In the genomic region with DNA sequence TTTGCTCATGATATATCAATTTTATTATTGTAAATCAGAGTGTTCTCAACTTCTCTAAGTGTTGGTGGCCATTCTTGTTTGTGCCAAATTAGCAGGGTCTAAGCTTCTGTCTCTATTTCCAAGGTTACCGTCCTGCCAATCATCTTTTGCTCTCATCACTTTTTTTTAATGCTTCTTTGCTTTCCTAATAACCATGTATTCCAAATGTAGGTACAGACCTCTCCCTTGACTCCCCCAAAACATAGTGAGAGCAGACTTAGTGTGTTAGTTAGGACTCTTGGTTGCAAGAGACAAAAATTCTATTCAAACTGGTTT, we compare ENCODE assay signal across 1 cellular context.
A peak's percentile ranks its signal among the peaks of the same experiment; 100 is the strongest.
TF ChIP-seq lines count a peak whose summit lies in the region.

No MANE protein-coding gene starts in this region.

TF ChIP-seq in HepG2, 621 proteins besides CTCF, POLR2A, EP300 and RAD21:
- TF ChIP-seq ZFP36 (IDR thresholded peaks at IDR 0.05; ENCODE audit: borderline replicate concordance, low read depth, low read length, partially characterized antibody) (no peak), ZFP36L2 (CRISPR knock-in tag; IDR thresholded peaks at IDR 0.05) (no peak), HMG20A (CRISPR knock-in tag; IDR thresholded peaks at IDR 0.05; ENCODE audit: borderline replicate concordance) (0 out of 2 replicates have a peak, but pooled peaks have one; percentile 17), FOXM1 (CRISPR knock-in tag; IDR thresholded peaks at IDR 0.05) (no peak)
